8 cellular contexts compared by ENCODE assay signal in the genomic region with DNA sequence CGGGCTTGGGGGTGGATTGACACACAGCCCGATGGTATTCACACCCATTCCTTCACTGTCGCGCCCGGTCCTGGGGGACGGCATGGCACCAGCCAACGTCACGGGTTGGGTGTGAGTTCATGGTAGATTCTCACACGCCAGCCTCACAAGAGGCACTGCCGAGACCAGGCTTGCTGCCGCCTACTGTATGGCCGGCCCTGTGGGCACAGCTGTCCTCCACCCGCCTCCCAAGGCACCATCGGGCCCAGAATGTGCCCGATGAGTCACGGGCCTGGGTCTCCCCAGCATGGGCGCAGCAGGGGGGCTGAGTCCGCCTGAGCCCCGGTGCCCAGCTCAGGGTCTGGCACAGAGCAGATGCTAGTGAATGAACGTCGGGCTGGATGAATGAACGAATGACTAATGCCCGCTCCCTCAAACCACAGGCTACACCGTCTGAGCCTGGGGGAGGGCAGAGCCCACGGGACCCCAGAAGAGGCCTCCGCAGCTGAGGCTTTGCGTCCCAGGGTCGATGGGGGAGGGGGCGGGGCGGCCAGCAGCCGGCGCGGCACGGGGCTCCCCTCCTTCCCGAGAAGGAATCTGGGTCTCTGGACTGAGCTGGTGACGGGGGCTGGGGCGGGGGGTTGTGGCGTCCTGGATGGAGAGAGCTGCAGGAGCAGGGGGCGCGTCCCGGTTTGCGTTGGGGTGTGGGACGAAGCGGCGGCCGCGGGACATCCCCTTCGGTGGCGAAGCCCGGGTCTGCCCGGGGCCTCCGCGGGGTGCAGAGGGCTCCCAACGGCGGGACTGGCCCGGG. TPM values are rescaled to one million over a fixed set of nuclear protein-coding genes. Genes with fewer than 3 reads are reported as not detected.
A peak's percentile ranks its signal among the peaks of the same experiment; 100 is the strongest.
DNase-seq lines count a peak whose midpoint lies in the region; ATAC-seq and TF ChIP-seq lines count a peak whose summit lies in the region.

No MANE protein-coding gene starts in this region.

- H3K27ac ChIP-seq in CD4-positive, alpha-beta memory T cell (ENCODE audit: low read depth, low read length): no peak overlapping the region
- no peak overlapping the region for H3K27ac ChIP-seq in duodenal mucosa (ENCODE audit: low read depth, low read length)
- H3K27ac ChIP-seq in mesodermal cell (ENCODE audit: low read depth, low read length, severe bottlenecking): no peak overlapping the region
- H3K27ac ChIP-seq in upper lobe of left lung: peak overlapping the region; percentile 35 to 83 (median 66)

- no peaks in the 10 kb centered on the region for H3K36me3 ChIP-seq in CD4-positive, alpha-beta memory T cell (ENCODE audit: insufficient read depth, low read length)
- no peaks in the 10 kb centered on the region for H3K36me3 ChIP-seq in duodenal mucosa (ENCODE audit: control insufficient read depth in 1 of 2, insufficient read depth in 2 of 2, low read length in 2 of 2)
- H3K36me3 ChIP-seq in mesodermal cell (ENCODE audit: control insufficient read depth, insufficient read depth, low read length): no peaks in the 10 kb centered on the region
- no peaks in the 10 kb centered on the region for H3K36me3 ChIP-seq in upper lobe of left lung

- H3K4me3 Mint-ChIP-seq in CD4-positive, alpha-beta memory T cell: peak overlapping the region in 7 of 8 donors; percentile 54 to 81 (median 70)
- H3K4me3 Mint-ChIP-seq in immature natural killer cell: peak overlapping the region in 2 of 5 donors; percentile 48 to 53

- peaks cover 40 to 46% of the 10 kb centered on the region in 2 donors for H3K27me3 Mint-ChIP-seq in CD4-positive, alpha-beta memory T cell
- H3K27me3 Mint-ChIP-seq in immature natural killer cell (ENCODE audit: low read depth in 3 of 3): peaks cover 12 to 15% (median 12%) of the 10 kb centered on the region in 3 donors

- peaks cover 19% of the 10 kb centered on the region for H3K27me3 ChIP-seq in CD4-positive, alpha-beta memory T cell (ENCODE audit: insufficient read depth, low read length)
- peaks cover 14 to 15% of the 10 kb centered on the region in 2 donors for H3K27me3 ChIP-seq in duodenal mucosa (ENCODE audit: control insufficient read depth in 1 of 2, insufficient read depth in 2 of 2, low read length in 2 of 2)
- H3K27me3 ChIP-seq in upper lobe of left lung: peaks cover 0 to 8% (median 4%) of the 10 kb centered on the region in 4 donors

- CTCF ChIA-PET in CD4-positive, alpha-beta memory T cell (lab: Charles Lee; ENCODE audit: partially characterized antibody): no interaction called here

- TF ChIP-seq CTCF in upper lobe of left lung (IDR thresholded peaks at IDR 0.05): no peak

- no peak overlapping the region for H3K4me3 ChIP-seq in CD4-positive, alpha-beta memory T cell (ENCODE audit: low read length in 2 of 2)
- H3K4me3 ChIP-seq in duodenal mucosa (ENCODE audit: low read depth in 1 of 2, low read length in 2 of 2): peak overlapping the region; percentile 61 to 64
- H3K4me3 ChIP-seq in mesodermal cell (ENCODE audit: extremely low read depth, insufficient read depth, low read length, poor library complexity, severe bottlenecking): peak overlapping the region; percentile 33
- peak overlapping the region; percentile 15 to 66 (median 63) for H3K4me3 ChIP-seq in upper lobe of left lung

- intact Hi-C loops in CD4-positive, alpha-beta memory T cell (cut with micrococcal nuclease): no loop called here

- no peak overlapping the region for H3K27ac Mint-ChIP-seq in CD4-positive, alpha-beta memory T cell
- H3K27ac Mint-ChIP-seq in immature natural killer cell: no peak overlapping the region

- no peak for TF ChIP-seq EP300 in upper lobe of left lung (IDR thresholded peaks at IDR 0.05)

- peaks cover 0 to 2% (median 0%) of the 10 kb centered on the region in 8 donors for H3K9me3 Mint-ChIP-seq in CD4-positive, alpha-beta memory T cell
- H3K9me3 Mint-ChIP-seq in immature natural killer cell: no peaks in the 10 kb centered on the region

- H3K4me1 Mint-ChIP-seq in CD4-positive, alpha-beta memory T cell: peaks cover 4 to 16% (median 10%) of the 10 kb centered on the region in 4 donors
- peaks cover 7 to 8% of the 10 kb centered on the region in 2 donors for H3K4me1 Mint-ChIP-seq in immature natural killer cell

- POLR2A ChIA-PET in CD4-positive, alpha-beta memory T cell (lab: Charles Lee; ENCODE audit: partially characterized antibody): no interaction called here

- peak; percentile 27 to 40 for ATAC-seq in upper lobe of left lung (ENCODE audit: low FRiP score in 2 of 2)
- no peak for ATAC-seq in GM21825 (IDR thresholded peaks at IDR 0.05; ENCODE audit: unreplicated experiment)

- peaks cover 11% of the 10 kb centered on the region for H3K4me1 ChIP-seq in CD4-positive, alpha-beta memory T cell (ENCODE audit: insufficient read depth, low read length)
- H3K4me1 ChIP-seq in duodenal mucosa (ENCODE audit: control insufficient read depth in 1 of 2, insufficient read depth in 2 of 2, low read length in 2 of 2) (peaks cover 18 to 25% of the 10 kb centered on the region in 2 donors), mesodermal cell (ENCODE audit: control insufficient read depth, insufficient read depth, low read length, poor library complexity, severe bottlenecking) (peaks cover 5% of the 10 kb centered on the region), upper lobe of left lung (peaks cover 12 to 41% (median 25%) of the 10 kb centered on the region in 4 donors)

- 1 to 2% methylated on average over 32 to 40 of the region's 56 CpGs for WGBS in mesodermal cell (ENCODE audit: insufficient coverage in 2 of 2), 2 experiments
- WGBS in upper lobe of left lung, 2 donors: 2 to 3% methylated on average over 24 to 25 of the region's 56 CpGs

- DNase-seq in CD4-positive, alpha-beta memory T cell: no peak
- peak; percentile 42 for DNase-seq in NCI-H69 (lab: John Stamatoyannopoulos, UW)
- peak; percentile 49 to 85 for DNase-seq in upper lobe of left lung
- DNase-seq in immature natural killer cell: no peak
- no peak for DNase-seq in HUDEP-2 (lab: John Stamatoyannopoulos, UW; ENCODE audit: unreplicated experiment in 76 of 76)

- peak overlapping the region; percentile 52 to 70 for H3K9ac ChIP-seq in duodenal mucosa (ENCODE audit: low read depth in 1 of 2, low read length in 2 of 2)

- H3K36me3 Mint-ChIP-seq in CD4-positive, alpha-beta memory T cell: no peaks in the 10 kb centered on the region
- no peaks in the 10 kb centered on the region for H3K36me3 Mint-ChIP-seq in immature natural killer cell

- peak in 1 of 4 donors; percentile 40 for TF ChIP-seq POLR2A in upper lobe of left lung (IDR thresholded peaks at IDR 0.05)

- H3K9me3 ChIP-seq in CD4-positive, alpha-beta memory T cell (ENCODE audit: control insufficient read depth in 1 of 2, low read length in 2 of 2): no peaks in the 10 kb centered on the region
- no peaks in the 10 kb centered on the region for H3K9me3 ChIP-seq in duodenal mucosa (ENCODE audit: control insufficient read depth in 1 of 2, low read length in 2 of 2)
- no peaks in the 10 kb centered on the region for H3K9me3 ChIP-seq in mesodermal cell (ENCODE audit: control insufficient read depth, low read length)
- H3K9me3 ChIP-seq in upper lobe of left lung: no peaks in the 10 kb centered on the region

RNA-seq across cellular contexts. Expression of a gene that starts 0.8 kb away (rescaled TPM):
- total RNA-seq in CD4-positive, alpha-beta memory T cell: under 1 TPM; 0.29 to 0.50 TPM
- under 1 TPM in 1 of 2 donors, not detected in 1; 0.05 TPM for polyA plus RNA-seq in CD4-positive, alpha-beta memory T cell
- 0.52 TPM for polyA plus RNA-seq in mesodermal cell (2013, experiment 1 of 2)
- polyA plus RNA-seq in mesodermal cell (2013, experiment 2 of 2): 0.51 TPM
- 10 to 100 TPM; 10.3 to 16.3 (median 12.5) TPM for total RNA-seq in upper lobe of left lung
- under 1 TPM in 1 of 3 donors, not detected in 2; 0.02 TPM for polyA plus RNA-seq in immature natural killer cell

Comparison
In these comparisons a context has a peak if more than half of its experiments do, and no peak if none do; other contexts are left out.
1. DNase-seq: peak in NCI-H69 (single experiment) and upper lobe of left lung (2 of 2); none in CD4-positive, alpha-beta memory T cell (0 of 5), immature natural killer cell (0 of 3) and HUDEP-2 (0 of 76).
2. H3K27ac ChIP-seq: peak in upper lobe of left lung (4 of 4); none in CD4-positive, alpha-beta memory T cell (single experiment), duodenal mucosa (single experiment) and mesodermal cell (single experiment).
3. H3K4me3 ChIP-seq: peak in duodenal mucosa (2 of 2), mesodermal cell (single experiment) and upper lobe of left lung (4 of 4); none in CD4-positive, alpha-beta memory T cell (0 of 2).
4. RNA of a gene that starts 0.8 kb away (total RNA-seq): 10.3 to 16.3 TPM in upper lobe of left lung; 0.29 to 0.50 TPM in CD4-positive, alpha-beta memory T cell; every median in the first group is over 4 times any median in the second.